In the genomic region with DNA sequence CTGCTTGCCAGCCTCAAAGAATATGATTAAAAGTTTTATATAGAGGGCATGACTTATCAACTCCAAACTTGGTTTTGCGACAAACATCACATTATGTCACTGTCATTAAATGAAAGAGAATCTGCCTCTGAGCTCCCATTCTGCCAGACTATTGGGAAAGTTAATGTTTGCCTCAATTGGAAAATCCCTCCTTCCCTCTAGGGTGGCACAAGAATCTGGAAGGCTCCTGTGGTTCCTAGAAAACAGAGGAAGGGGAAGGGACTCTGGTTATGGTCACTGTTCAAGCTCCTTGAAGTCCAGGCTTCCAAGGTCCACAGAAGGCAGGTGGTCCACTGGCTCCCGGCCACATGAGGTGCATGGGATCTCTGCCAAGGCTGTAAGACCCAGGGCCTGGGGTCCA, we compare ENCODE assay signal across 20 cellular contexts. TPM values are rescaled to one million over a fixed set of nuclear protein-coding genes. Genes with fewer than 3 reads are reported as not detected.
DNase-seq lines count a peak whose midpoint lies in the region; ATAC-seq and TF ChIP-seq lines count a peak whose summit lies in the region.
"Had no signal": no experiment of that assay in that cellular context is flagged by ENCODE, and none has a peak within 500 bp of the region (broad histone marks: within the 10 kb centered on the region; RNA-seq: fewer than 3 reads in every experiment).

No MANE protein-coding gene starts in this region.

- no peak overlapping the region for H4K91ac ChIP-seq in mesenchymal stem cell (ENCODE audit: low read length)

- H3K4me2 ChIP-seq in mesenchymal stem cell (ENCODE audit: low read length, poor library complexity, severe bottlenecking): no peak overlapping the region
- H3K4me2 ChIP-seq: A549 had no signal

- TF ChIP-seq EP300 in upper lobe of left lung (IDR thresholded peaks at IDR 0.05): no peak

- TF ChIP-seq CTCF in RWPE1 (conservative IDR thresholded peaks at IDR 0.05; ENCODE audit: low read depth) (no peak), upper lobe of left lung (IDR thresholded peaks at IDR 0.05) (no peak), CD14-positive monocyte (IDR thresholded peaks at IDR 0.05) (no peak)

- TF ChIP-seq POLR2A in upper lobe of left lung (IDR thresholded peaks at IDR 0.05): no peak

- H3K14ac ChIP-seq in mesenchymal stem cell (ENCODE audit: low read length in 2 of 2): no peak overlapping the region

- ATAC-seq in upper lobe of left lung (ENCODE audit: low FRiP score in 2 of 2): no peak
- ATAC-seq: A549; CD8-positive, alpha-beta T cell had no signal

- peak overlapping the region; percentile 49 for H3K9ac ChIP-seq in mesenchymal stem cell (ENCODE audit: low read length)
- H3K9ac ChIP-seq: GM23248 had no signal

- H3K4me1 Mint-ChIP-seq in CD14-positive monocyte: peaks cover 19% of the 10 kb centered on the region
- H3K4me1 Mint-ChIP-seq: CD4-positive, CD25-positive, alpha-beta regulatory T cell had no signal

- H4K8ac ChIP-seq in mesenchymal stem cell (ENCODE audit: low read length): no peak overlapping the region

- H3K36me3 Mint-ChIP-seq in CD14-positive monocyte: no peaks in the 10 kb centered on the region
- H3K36me3 Mint-ChIP-seq: CD4-positive, CD25-positive, alpha-beta regulatory T cell; CD8-positive, alpha-beta T cell had no signal

- H2AK5ac ChIP-seq in mesenchymal stem cell (ENCODE audit: low read length, severe bottlenecking): no peak overlapping the region

- no peak overlapping the region for H3K4me3 ChIP-seq in mesenchymal stem cell (ENCODE audit: insufficient read depth in 1 of 2, low read depth in 1 of 2, low read length in 2 of 2)
- H3K4me3 ChIP-seq in upper lobe of left lung: no peak overlapping the region
- no peak overlapping the region for H3K4me3 ChIP-seq in effector memory CD4-positive, alpha-beta T cell (ENCODE audit: insufficient read depth, low read depth, low read length, poor library complexity, severe bottlenecking)
- H3K4me3 ChIP-seq: A549, GM23248 had no signal

- H3K27me3 ChIP-seq in mesenchymal stem cell (ENCODE audit: control insufficient read depth in 1 of 2, insufficient read depth in 1 of 2, low read length in 2 of 2) (peaks cover 0 to 9% of the 10 kb centered on the region in 2 experiments), upper lobe of left lung (no peaks in the 10 kb centered on the region)
- H3K27me3 ChIP-seq in effector memory CD4-positive, alpha-beta T cell (replicated peaks; ENCODE audit: control insufficient read depth, insufficient read depth, low read length, poor library complexity, severe bottlenecking): no peaks in the 10 kb centered on the region

- H3K27me3 Mint-ChIP-seq in CD14-positive monocyte (ENCODE audit: low read depth in 3 of 3): peaks cover 0 to 2% (median 1%) of the 10 kb centered on the region in 3 donors

- H3K4me3 Mint-ChIP-seq in CD14-positive monocyte: no peak overlapping the region
- H3K4me3 Mint-ChIP-seq: CD4-positive, CD25-positive, alpha-beta regulatory T cell; CD8-positive, alpha-beta T cell had no signal

- H3K27ac Mint-ChIP-seq in CD14-positive monocyte: no peak overlapping the region
- H3K27ac Mint-ChIP-seq: CD4-positive, CD25-positive, alpha-beta regulatory T cell; CD8-positive, alpha-beta T cell had no signal

- DNase-seq in RWPE1 (ENCODE audit: low spot score) (no peak), kidney tubule cell (ENCODE audit: low spot score) (peak; percentile 42), mesenchymal stem cell (no peak), upper lobe of left lung (no peak), CD14-positive monocyte (ENCODE audit: low spot score) (no peak)
- DNase-seq in effector memory CD4-positive, alpha-beta T cell: no peak
- no peak for DNase-seq in stimulated activated CD4-positive, alpha-beta T cell treated with anti-CD3 and anti-CD28 coated beads, Interleukin-2, amount 100 ng/mL, for 24 hours
- DNase-seq: 8988T; ACHN; C1 segment of cervical spinal cord; Caco-2; CD4-positive, CD25-positive, alpha-beta regulatory T cell; CD8-positive, alpha-beta T cell; DMS 273 treated with DMSO at 0.1 percent for 48 hours; DMS79; GF-D8; GM23248; H7; HCEC 1CT had no signal

- H3K23ac ChIP-seq in mesenchymal stem cell (ENCODE audit: low read length in 2 of 2): no peak overlapping the region

- no peak overlapping the region for H3K18ac ChIP-seq in mesenchymal stem cell (ENCODE audit: low read depth in 1 of 2, low read length in 2 of 2)

- WGBS in mesenchymal stem cell: 90% methylated on average over 2 of the region's 2 CpGs
- WGBS in upper lobe of left lung, 2 donors: 89 to 93% methylated on average over 2 of the region's 2 CpGs

- H3K4me1 ChIP-seq in mesenchymal stem cell (ENCODE audit: control insufficient read depth, insufficient read depth, low read depth, low read length) (peaks cover 5% of the 10 kb centered on the region), upper lobe of left lung (peaks cover 19 to 37% (median 30%) of the 10 kb centered on the region in 4 donors)
- no peaks in the 10 kb centered on the region for H3K4me1 ChIP-seq in effector memory CD4-positive, alpha-beta T cell (ENCODE audit: control insufficient read depth, insufficient read depth, low read length, poor library complexity, severe bottlenecking)
- H3K4me1 ChIP-seq: A549 had no signal

- intact Hi-C loops in CD14-positive monocyte (cut with micrococcal nuclease): no loop called here

- peaks cover 3% of the 10 kb centered on the region for H3K9me3 ChIP-seq in mesenchymal stem cell (ENCODE audit: control insufficient read depth, low read length)
- no peaks in the 10 kb centered on the region for H3K9me3 ChIP-seq in upper lobe of left lung
- no peaks in the 10 kb centered on the region for H3K9me3 ChIP-seq in effector memory CD4-positive, alpha-beta T cell (ENCODE audit: control insufficient read depth, low read length)
- H3K9me3 ChIP-seq: A549, Caco-2 had no signal

- H2BK120ac ChIP-seq in mesenchymal stem cell (ENCODE audit: low read depth, low read length): no peak overlapping the region

- no peak overlapping the region for H2BK5ac ChIP-seq in mesenchymal stem cell (ENCODE audit: low read depth, low read length, poor library complexity, severe bottlenecking)

- H3K27ac ChIP-seq in RWPE1 (peak overlapping the region; percentile 33), mesenchymal stem cell (ENCODE audit: low read length, poor library complexity, severe bottlenecking) (no peak overlapping the region), upper lobe of left lung (peak overlapping the region in 3 of 4 donors; percentile 32 to 76 (median 56))
- H3K27ac ChIP-seq in effector memory CD4-positive, alpha-beta T cell (ENCODE audit: insufficient read depth, low read length, poor library complexity, severe bottlenecking): no peak overlapping the region
- H3K27ac ChIP-seq: A549, GM23248 had no signal

- no peaks in the 10 kb centered on the region for H3K36me3 ChIP-seq in mesenchymal stem cell (ENCODE audit: control insufficient read depth in 1 of 2, insufficient read depth in 2 of 2, low read depth in 1 of 2, low read length in 2 of 2)
- no peaks in the 10 kb centered on the region for H3K36me3 ChIP-seq in upper lobe of left lung
- H3K36me3 ChIP-seq in effector memory CD4-positive, alpha-beta T cell (ENCODE audit: control insufficient read depth, insufficient read depth, low read length): no peaks in the 10 kb centered on the region

- no peaks in the 10 kb centered on the region for H3K79me1 ChIP-seq in mesenchymal stem cell (replicated peaks; ENCODE audit: low read length, poor library complexity, severe bottlenecking)

- no peak overlapping the region for H2BK12ac ChIP-seq in mesenchymal stem cell (ENCODE audit: low read length in 2 of 2)

- H2AFZ ChIP-seq in mesenchymal stem cell (ENCODE audit: low read depth, low read length): no peak overlapping the region
- H2AFZ ChIP-seq: GM23248 had no signal

- POLR2A ChIA-PET in RWPE1 (lab: Yijun Ruan, JAX; ENCODE audit: low non-redundant PET): interaction anchor here (0.5 kb wide), 1 partner anchor 289 kb away, joined by 4 read pairs; no protein-coding TSS in a partner anchor

- CTCF ChIA-PET in RWPE1 (lab: Yijun Ruan, JAX): interaction anchor here (0.5 kb wide), 1 partner anchor 154 kb away, joined by 4 read pairs; no protein-coding TSS in a partner anchor

- H3K4ac ChIP-seq in mesenchymal stem cell (ENCODE audit: low read depth in 1 of 2, low read length in 2 of 2): no peak overlapping the region

- H3K9me3 Mint-ChIP-seq in CD14-positive monocyte: no peaks in the 10 kb centered on the region
- H3K9me3 Mint-ChIP-seq: CD4-positive, CD25-positive, alpha-beta regulatory T cell; CD8-positive, alpha-beta T cell had no signal

- H2BK15ac ChIP-seq in mesenchymal stem cell (ENCODE audit: low read depth, poor library complexity, severe bottlenecking): no peak overlapping the region

RNA-seq across cellular contexts. Expression of a gene that starts 50.5 kb away (rescaled TPM):
- polyA plus RNA-seq in mesenchymal stem cell (2013, experiment 1 of 2): 14.2 TPM
- 13.9 TPM for polyA plus RNA-seq in mesenchymal stem cell (2013, experiment 2 of 2)
- total RNA-seq in upper lobe of left lung: 10 to 100 TPM; 42.3 to 96.1 (median 53.4) TPM
- polyA plus RNA-seq in CD14-positive monocyte: 1 to 10 TPM; 6.5 to 8.7 TPM

Comparison
In these comparisons a context has a peak if more than half of its experiments do, and no peak if none do; other contexts are left out.
1. H3K27ac ChIP-seq: peak in RWPE1 (single experiment) and upper lobe of left lung (3 of 4); none in mesenchymal stem cell (single experiment) and effector memory CD4-positive, alpha-beta T cell (single experiment).